Comparison of ENCODE assay signal across 29 cellular contexts in the genomic region with DNA sequence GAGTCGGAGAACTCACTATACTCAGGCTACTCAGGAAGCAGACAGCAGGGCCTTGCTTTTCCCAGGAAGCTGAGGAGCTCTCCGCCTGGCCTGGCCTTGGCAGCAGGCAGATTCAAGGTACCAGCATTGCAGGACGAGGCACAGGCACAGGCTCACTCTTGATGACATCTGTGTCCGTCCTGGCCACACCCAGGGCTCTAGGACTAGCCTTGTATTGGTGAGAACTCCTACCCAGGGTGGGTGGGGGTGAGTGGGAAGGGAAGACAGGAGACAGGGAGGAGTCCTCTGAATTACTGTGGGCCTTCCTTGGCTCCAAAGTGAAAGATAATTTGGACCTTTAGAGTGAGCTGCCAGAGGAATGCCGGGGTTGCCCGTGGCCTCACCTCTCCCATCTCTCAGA. TPM values are rescaled to one million over a fixed set of nuclear protein-coding genes. Genes with fewer than 3 reads are reported as not detected.
"Had no signal": no experiment of that assay in that cellular context is flagged by ENCODE, and none has a peak within 500 bp of the region (broad histone marks: within the 10 kb centered on the region; RNA-seq: fewer than 3 reads in every experiment).

No MANE protein-coding gene starts in this region.

- H3K27ac Mint-ChIP-seq: activated CD4-positive, alpha-beta memory T cell treated with anti-CD3 and anti-CD28 coated beads for 36 hours; neural progenitor cell; stimulated activated naive B cell treated with anti-CD40 and anti-IgM and Interleukin-4, amounts not matched to agents 10 μg/mL and 1 μg/mL and 100 μg/mL, for 72 hours; T-helper 1 cell treated with Interleukin-12 subunit alpha and Interleukin-12 subunit beta and Interleukin-4 antibody, amounts not matched to agents 30 μg/mL and 1 μg/mL, for 36 hours; type B pancreatic cell had no signal

- H3K27me3 Mint-ChIP-seq: activated CD4-positive, alpha-beta memory T cell treated with anti-CD3 and anti-CD28 coated beads for 36 hours; naive thymus-derived CD8-positive, alpha-beta T cell; stimulated activated naive B cell treated with anti-CD40 and anti-IgM and Interleukin-4, amounts not matched to agents 10 μg/mL and 1 μg/mL and 100 μg/mL, for 72 hours; type B pancreatic cell had no signal

- H3K27ac ChIP-seq: ascending aorta, brain microvascular endothelial cell, lower lobe of right lung, neural progenitor cell, ovary, skin epidermis, thoracic aorta, vagina had no signal

- H3K4me1 ChIP-seq: ascending aorta, gastroesophageal sphincter, lower lobe of right lung, neural progenitor cell, vagina had no signal

- H3K9me3 Mint-ChIP-seq: activated CD4-positive, alpha-beta memory T cell treated with anti-CD3 and anti-CD28 coated beads for 36 hours; naive thymus-derived CD8-positive, alpha-beta T cell; neural progenitor cell; stimulated activated naive B cell treated with anti-CD40 and anti-IgM and Interleukin-4, amounts not matched to agents 10 μg/mL and 1 μg/mL and 100 μg/mL, for 72 hours; T-helper 1 cell treated with Interleukin-12 subunit alpha and Interleukin-12 subunit beta and Interleukin-4 antibody, amounts not matched to agents 30 μg/mL and 1 μg/mL, for 36 hours; type B pancreatic cell had no signal

- H3K4me2 ChIP-seq: neural progenitor cell had no signal

- DNase-seq: activated CD4-positive, alpha-beta memory T cell treated with anti-CD3 and anti-CD28 coated beads for 36 hours; activated CD4-positive, alpha-beta T cell treated with anti-CD3 and anti-CD28 coated beads for 4 hours; activated CD4-positive, CD25-positive, alpha-beta regulatory T cell; activated effector memory CD4-positive, alpha-beta T cell treated with Interleukin-2 at 50 U/mL for 16 hours; activated naive CD4-positive, alpha-beta T cell treated with anti-CD3 and anti-CD28 coated beads, Interleukin-2, amount 50 U/mL, for 16 hours; activated T-cell treated with anti-CD3 and anti-CD28 coated beads, Interleukin-2, amount 50 U/mL, for 48 hours; brain microvascular endothelial cell; effector memory CD4-positive, alpha-beta T cell; head of caudate nucleus; left cardiac atrium; lower lobe of right lung; mesendoderm; ovary; right cardiac atrium; stimulated activated CD4-positive, alpha-beta T cell treated with anti-CD3 and anti-CD28 coated beads, Interleukin-1b, Interleukin-23, amount 100 ng/mL, for 48 hours; stimulated activated naive B cell treated with anti-CD40 and anti-IgM and Interleukin-4, amounts not matched to agents 10 μg/mL and 1 μg/mL and 100 μg/mL, for 72 hours had no signal

- H3K4me1 Mint-ChIP-seq: neural progenitor cell; stimulated activated naive B cell treated with anti-CD40 and anti-IgM and Interleukin-4, amounts not matched to agents 10 μg/mL and 1 μg/mL and 100 μg/mL, for 72 hours had no signal

- H3K4me3 Mint-ChIP-seq: activated CD4-positive, alpha-beta memory T cell treated with anti-CD3 and anti-CD28 coated beads for 36 hours; naive thymus-derived CD8-positive, alpha-beta T cell; neural progenitor cell; stimulated activated naive B cell treated with anti-CD40 and anti-IgM and Interleukin-4, amounts not matched to agents 10 μg/mL and 1 μg/mL and 100 μg/mL, for 72 hours; T-helper 1 cell treated with Interleukin-12 subunit alpha and Interleukin-12 subunit beta and Interleukin-4 antibody, amounts not matched to agents 30 μg/mL and 1 μg/mL, for 36 hours; type B pancreatic cell had no signal

- H3K36me3 ChIP-seq: brain microvascular endothelial cell, neural progenitor cell, ovary had no signal

- H3K27me3 ChIP-seq: ascending aorta, brain microvascular endothelial cell, gastroesophageal sphincter, neural progenitor cell, ovary, vagina had no signal

- FAIRE-seq: endothelial cell of umbilical vein, islet of Langerhans had no signal

- H3K9ac ChIP-seq: neural progenitor cell had no signal

- H3K9me3 ChIP-seq: ascending aorta, gastroesophageal sphincter, lower lobe of right lung, ovary, thoracic aorta, vagina had no signal

- H2AFZ ChIP-seq: neural progenitor cell had no signal

- H3K4me3 ChIP-seq: ascending aorta, gastroesophageal sphincter, lower lobe of right lung, neural progenitor cell, ovary, skin epidermis, thoracic aorta, vagina had no signal

- ATAC-seq: gastroesophageal sphincter; left cardiac atrium; lower lobe of right lung; naive thymus-derived CD8-positive, alpha-beta T cell; stimulated activated naive B cell treated with anti-CD40 and anti-IgM and Interleukin-4, amounts not matched to agents 10 μg/mL and 1 μg/mL and 100 μg/mL, for 72 hours had no signal

RNA-seq across cellular contexts. Expression of a gene that starts 32.0 kb away (rescaled TPM):
- total RNA-seq: activated CD4-positive, alpha-beta memory T cell treated with anti-CD3 and anti-CD28 coated beads for 36 hours; ascending aorta; dermis microvascular lymphatic vessel endothelial cell; pulmonary artery endothelial cell had no signal
- polyA plus RNA-seq: naive thymus-derived CD8-positive, alpha-beta T cell had no signal
